In the genomic region with DNA sequence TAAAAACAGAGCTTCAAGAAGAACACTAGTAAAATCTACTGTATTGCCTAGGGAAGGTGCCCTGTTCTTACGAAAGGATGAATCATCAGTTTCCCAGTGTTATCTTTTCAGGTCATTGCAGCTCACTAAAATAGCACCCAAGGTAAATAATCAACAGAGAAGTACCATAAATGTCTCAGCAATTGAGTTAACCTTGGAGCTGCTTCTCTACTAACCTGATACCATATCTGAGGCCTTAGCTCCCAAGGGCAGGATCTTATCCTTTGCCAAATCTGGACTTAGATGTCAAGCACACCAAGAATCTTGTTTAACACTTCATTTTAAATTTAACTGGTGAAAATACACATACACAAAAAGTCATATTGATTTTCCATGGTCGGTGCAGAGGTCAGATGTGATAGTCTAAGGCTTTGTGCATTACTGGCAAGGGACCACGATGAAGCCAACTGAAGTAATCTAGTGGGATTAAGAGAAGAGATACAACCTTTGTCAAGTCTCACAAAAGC, we compare ENCODE assay signal across 12 cellular contexts.
DNase-seq lines count a peak whose midpoint lies in the region; FAIRE-seq and TF ChIP-seq lines count a peak whose summit lies in the region.
"Had no signal": no experiment of that assay in that cellular context is flagged by ENCODE, and none has a peak within 500 bp of the region (broad histone marks: within the 10 kb centered on the region; RNA-seq: fewer than 3 reads in every experiment).

No MANE protein-coding gene starts in this region.

- DNase-seq in ELR (ENCODE audit: low read depth) (peak; percentile 37), H54 (ENCODE audit: insufficient read length, low spot score) (no peak), M059J (ENCODE audit: low read depth) (peak; percentile 71), iris pigment epithelial cell (ENCODE audit: low read depth) (peak; percentile 33), cerebellum (ENCODE audit: low spot score) (no peak), NCI-H1092 treated with DMSO at 0.1 percent for 48 hours (lab: John Stamatoyannopoulos, UW) (no peak), NCI-H446 treated with DMSO at 0.1 percent for 48 hours (lab: John Stamatoyannopoulos, UW) (no peak), globus pallidus (ENCODE audit: low spot score) (no peak)
- DNase-seq: activated CD4-positive, alpha-beta T cell treated with anti-CD3 and anti-CD28 coated beads, Interleukin-2, amount 50 U/mL, for 4 hours; amygdala; CD4-positive, CD25-positive, alpha-beta regulatory T cell; SJCRH30 had no signal

- TF ChIP-seq POLR2A in H54 (IDR thresholded peaks at IDR 0.05; ENCODE audit: low read depth, low read length), result no peak

- peak; percentile 88 for FAIRE-seq in H54 (lab: Jason Lieb, UNC)

Comparison
In these comparisons a context has a peak if more than half of its experiments do, and no peak if none do; other contexts are left out.
1. DNase-seq: peak in ELR (single experiment), M059J (single experiment) and iris pigment epithelial cell (single experiment); none in H54 (single experiment), cerebellum (single experiment), NCI-H1092 treated with DMSO at 0.1 percent for 48 hours (single experiment), NCI-H446 treated with DMSO at 0.1 percent for 48 hours (single experiment) and globus pallidus (single experiment).